28 cellular contexts compared by ENCODE assay signal in genomic region chr4:90575371-90575770, GRCh38.
"Had no signal": no experiment of that assay in that cellular context is flagged by ENCODE, and none has a peak within 500 bp of the region (broad histone marks: within the 10 kb centered on the region; RNA-seq: fewer than 3 reads in every experiment).

No MANE protein-coding gene starts in this region.

- H3K36me3 Mint-ChIP-seq: naive thymus-derived CD4-positive, alpha-beta T cell; natural killer cell; neural progenitor cell had no signal

- H3K4me1 Mint-ChIP-seq: naive thymus-derived CD4-positive, alpha-beta T cell; natural killer cell; neural progenitor cell; stimulated activated memory B cell treated with anti-CD40 and anti-IgM and Interleukin-4, amounts not matched to agents 10 μg/mL and 1 μg/mL and 100 μg/mL, for 72 hours; stimulated activated naive CD8-positive, alpha-beta T cell treated with anti-CD3 and anti-CD28 coated beads, Interleukin-15, amount 100 ng/mL, for 72 hours had no signal

- H3K9me3 ChIP-seq: ovary, psoas muscle, right lobe of liver, sigmoid colon, suprapubic skin, thoracic aorta, thyroid gland, tibial nerve, upper lobe of left lung, vagina had no signal

- H3K4me2 ChIP-seq: neural progenitor cell had no signal

- ATAC-seq: naive thymus-derived CD4-positive, alpha-beta T cell; natural killer cell; psoas muscle; right cardiac atrium; right lobe of liver; stimulated activated memory B cell treated with anti-CD40 and anti-IgM and Interleukin-4, amounts not matched to agents 10 μg/mL and 1 μg/mL and 100 μg/mL, for 72 hours; stimulated activated naive CD8-positive, alpha-beta T cell treated with anti-CD3 and anti-CD28 coated beads, Interleukin-15, amount 100 ng/mL, for 72 hours; stimulated activated naive CD8-positive, alpha-beta T cell treated with anti-CD3 and anti-CD28 coated beads, Interleukin-15, Interleukin-2, amounts not matched to agents 100 U/mL and 50 U/mL, for 24 hours had no signal

- H3K4me3 Mint-ChIP-seq: naive thymus-derived CD4-positive, alpha-beta T cell; natural killer cell; nephron; neural progenitor cell; stimulated activated memory B cell treated with anti-CD40 and anti-IgM and Interleukin-4, amounts not matched to agents 10 μg/mL and 1 μg/mL and 100 μg/mL, for 72 hours; stimulated activated naive CD8-positive, alpha-beta T cell treated with anti-CD3 and anti-CD28 coated beads, Interleukin-15, amount 100 ng/mL, for 72 hours had no signal

- FAIRE-seq: small intestine, urothelium cell line had no signal

- H3K9ac ChIP-seq: neural progenitor cell, parathyroid adenoma had no signal

- H3K27ac Mint-ChIP-seq: naive thymus-derived CD4-positive, alpha-beta T cell; natural killer cell; nephron; neural progenitor cell; progenitor cell of endocrine pancreas; stimulated activated memory B cell treated with anti-CD40 and anti-IgM and Interleukin-4, amounts not matched to agents 10 μg/mL and 1 μg/mL and 100 μg/mL, for 72 hours; stimulated activated naive CD8-positive, alpha-beta T cell treated with anti-CD3 and anti-CD28 coated beads, Interleukin-15, amount 100 ng/mL, for 72 hours had no signal

- H2AFZ ChIP-seq: neural progenitor cell, parathyroid adenoma had no signal

- H3K27ac ChIP-seq: neural progenitor cell, ovary, parathyroid adenoma, psoas muscle, right lobe of liver, sigmoid colon, suprapubic skin, thoracic aorta, thyroid gland, tibial nerve, upper lobe of left lung, vagina had no signal

- DNase-seq: naive thymus-derived CD4-positive, alpha-beta T cell; natural killer cell; occipital lobe; ovary; posterior cingulate gyrus; psoas muscle; right cardiac atrium; right lobe of liver; sigmoid colon; small intestine; stimulated activated CD4-positive, alpha-beta T cell treated with anti-CD3 and anti-CD28 coated beads, Interleukin-15, amount 100 ng/mL, for 24 hours; stimulated activated CD4-positive, alpha-beta T cell treated with anti-CD3 and anti-CD28 coated beads, Interleukin-4, amount 100 ng/mL, for 24 hours; stimulated activated naive CD4-positive, alpha-beta T cell; stimulated activated naive CD8-positive, alpha-beta T cell treated with anti-CD3 and anti-CD28 coated beads, Interleukin-15, amount 100 ng/mL, for 72 hours; stimulated activated naive CD8-positive, alpha-beta T cell treated with anti-CD3 and anti-CD28 coated beads, Interleukin-15, Interleukin-2, amounts not matched to agents 100 U/mL and 50 U/mL, for 24 hours; substantia nigra; thyroid gland; upper lobe of left lung had no signal

- H3K4me3 ChIP-seq: neural progenitor cell, ovary, psoas muscle, right lobe of liver, sigmoid colon, suprapubic skin, thoracic aorta, thyroid gland, tibial nerve, upper lobe of left lung, vagina had no signal

- H3K79me2 ChIP-seq: parathyroid adenoma had no signal

- H3K27me3 ChIP-seq: neural progenitor cell, right lobe of liver, sigmoid colon, suprapubic skin, thyroid gland, tibial nerve, upper lobe of left lung, vagina had no signal

- H3K4me1 ChIP-seq: neural progenitor cell, parathyroid adenoma, psoas muscle, right lobe of liver, sigmoid colon, suprapubic skin, thyroid gland, tibial nerve, upper lobe of left lung, vagina had no signal

- H3K36me3 ChIP-seq: neural progenitor cell, ovary, right lobe of liver, sigmoid colon, suprapubic skin, thoracic aorta, thyroid gland, tibial nerve, upper lobe of left lung, vagina had no signal
